1 cellular context compared by ENCODE assay signal in the genomic region with DNA sequence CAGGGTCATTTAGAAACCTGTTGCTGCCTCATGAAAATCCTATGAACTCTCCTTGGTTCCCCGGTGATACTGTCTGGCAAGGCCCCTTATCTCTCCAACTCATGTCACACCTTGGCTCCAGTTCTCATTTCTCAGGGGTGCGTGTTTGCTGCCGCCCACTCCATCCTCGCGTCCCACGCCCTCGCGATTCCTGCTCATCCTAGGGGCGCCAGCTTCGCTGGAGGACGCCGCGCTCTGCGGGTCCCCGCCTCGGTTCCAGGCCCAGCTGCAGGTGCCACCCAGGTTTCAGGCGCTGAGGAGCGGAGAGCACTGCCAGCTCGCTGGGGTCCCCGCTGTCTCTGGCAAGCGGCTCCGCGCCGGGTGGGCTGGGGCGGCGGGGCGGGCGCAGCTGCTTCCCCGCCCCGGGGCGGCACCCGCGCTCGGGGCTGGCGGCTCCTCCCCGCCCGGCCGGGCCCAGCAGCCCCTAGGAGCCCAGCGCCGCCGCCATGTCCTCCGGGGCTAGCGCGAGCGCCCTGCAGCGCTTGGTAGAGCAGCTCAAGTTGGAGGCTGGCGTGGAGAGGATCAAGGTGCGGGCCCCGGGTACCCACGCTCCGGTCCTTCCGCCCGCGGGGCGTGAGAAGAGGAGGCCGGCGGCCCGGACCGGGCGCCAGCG.
A peak's percentile ranks its signal among the peaks of the same experiment; 100 is the strongest.
TF ChIP-seq lines count a peak whose summit lies in the region.

A gene (plus strand): TSS at position 456 of the 652 bp plus-strand sequence. CDS start 30 bp downstream, at position 486.

TF ChIP-seq in HepG2, 621 proteins besides CTCF, POLR2A, EP300 and RAD21 (continued from another document and continues in another):
- TF ChIP-seq, protein P1, sequence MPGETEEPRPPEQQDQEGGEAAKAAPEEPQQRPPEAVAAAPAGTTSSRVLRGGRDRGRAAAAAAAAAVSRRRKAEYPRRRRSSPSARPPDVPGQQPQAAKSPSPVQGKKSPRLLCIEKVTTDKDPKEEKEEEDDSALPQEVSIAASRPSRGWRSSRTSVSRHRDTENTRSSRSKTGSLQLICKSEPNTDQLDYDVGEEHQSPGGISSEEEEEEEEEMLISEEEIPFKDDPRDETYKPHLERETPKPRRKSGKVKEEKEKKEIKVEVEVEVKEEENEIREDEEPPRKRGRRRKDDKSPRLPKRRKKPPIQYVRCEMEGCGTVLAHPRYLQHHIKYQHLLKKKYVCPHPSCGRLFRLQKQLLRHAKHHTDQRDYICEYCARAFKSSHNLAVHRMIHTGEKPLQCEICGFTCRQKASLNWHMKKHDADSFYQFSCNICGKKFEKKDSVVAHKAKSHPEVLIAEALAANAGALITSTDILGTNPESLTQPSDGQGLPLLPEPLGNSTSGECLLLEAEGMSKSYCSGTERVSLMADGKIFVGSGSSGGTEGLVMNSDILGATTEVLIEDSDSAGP (CRISPR knock-in tag; IDR thresholded peaks at IDR 0.05; ENCODE audit: borderline replicate concordance): no peak
- TF ChIP-seq GABPA (IDR thresholded peaks at IDR 0.05; ENCODE audit: low read depth, low read length) (no peak), GABPA (CRISPR knock-in tag; IDR thresholded peaks at IDR 0.05; ENCODE audit: low read depth) (no peak), ZNF703 (CRISPR knock-in tag; IDR thresholded peaks at IDR 0.05; ENCODE audit: borderline replicate concordance) (no peak), POLR2AphosphoS5 (IDR thresholded peaks at IDR 0.05; ENCODE audit: low read depth, low read length) (peak; percentile 57; the same call in 1 of the 2 replicates), MED1 (CRISPR knock-in tag; IDR thresholded peaks at IDR 0.05) (0 out of 2 replicates have a peak, but pooled peaks have one; percentile 29), ZNF547 (CRISPR knock-in tag; IDR thresholded peaks at IDR 0.05) (0 out of 2 replicates have a peak, but pooled peaks have one; percentile 35), ZFP36L1 (CRISPR knock-in tag; IDR thresholded peaks at IDR 0.05) (peak; percentile 49; the same call in 1 of the 2 replicates), ZNF234 (CRISPR knock-in tag; conservative IDR thresholded peaks at IDR 0.05) (no peak), PHF21A (CRISPR knock-in tag; IDR thresholded peaks at IDR 0.05) (no peak), ZNF879 (CRISPR knock-in tag; IDR thresholded peaks at IDR 0.05) (no peak), BCL6 (CRISPR knock-in tag; IDR thresholded peaks at IDR 0.05) (no peak), ZNF350 (CRISPR knock-in tag; IDR thresholded peaks at IDR 0.05; ENCODE audit: borderline replicate concordance, low read depth) (0 out of 2 replicates have a peak, but pooled peaks have one; percentile 23), ASH2L (IDR thresholded peaks at IDR 0.05; ENCODE audit: insufficient read length, low read depth, low read length) (peak; percentile 13), RNF2 (conservative IDR thresholded peaks at IDR 0.05; ENCODE audit: low read depth) (no peak)
- TF ChIP-seq, protein P2, sequence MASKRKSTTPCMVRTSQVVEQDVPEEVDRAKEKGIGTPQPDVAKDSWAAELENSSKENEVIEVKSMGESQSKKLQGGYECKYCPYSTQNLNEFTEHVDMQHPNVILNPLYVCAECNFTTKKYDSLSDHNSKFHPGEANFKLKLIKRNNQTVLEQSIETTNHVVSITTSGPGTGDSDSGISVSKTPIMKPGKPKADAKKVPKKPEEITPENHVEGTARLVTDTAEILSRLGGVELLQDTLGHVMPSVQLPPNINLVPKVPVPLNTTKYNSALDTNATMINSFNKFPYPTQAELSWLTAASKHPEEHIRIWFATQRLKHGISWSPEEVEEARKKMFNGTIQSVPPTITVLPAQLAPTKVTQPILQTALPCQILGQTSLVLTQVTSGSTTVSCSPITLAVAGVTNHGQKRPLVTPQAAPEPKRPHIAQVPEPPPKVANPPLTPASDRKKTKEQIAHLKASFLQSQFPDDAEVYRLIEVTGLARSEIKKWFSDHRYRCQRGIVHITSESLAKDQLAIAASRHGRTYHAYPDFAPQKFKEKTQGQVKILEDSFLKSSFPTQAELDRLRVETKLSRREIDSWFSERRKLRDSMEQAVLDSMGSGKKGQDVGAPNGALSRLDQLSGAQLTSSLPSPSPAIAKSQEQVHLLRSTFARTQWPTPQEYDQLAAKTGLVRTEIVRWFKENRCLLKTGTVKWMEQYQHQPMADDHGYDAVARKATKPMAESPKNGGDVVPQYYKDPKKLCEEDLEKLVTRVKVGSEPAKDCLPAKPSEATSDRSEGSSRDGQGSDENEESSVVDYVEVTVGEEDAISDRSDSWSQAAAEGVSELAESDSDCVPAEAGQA (IDR thresholded peaks at IDR 0.05; ENCODE audit: low read depth): no peak
- TF ChIP-seq, protein P2 (CRISPR knock-in tag; IDR thresholded peaks at IDR 0.05; ENCODE audit: borderline replicate concordance): no peak
- TF ChIP-seq, protein P3, sequence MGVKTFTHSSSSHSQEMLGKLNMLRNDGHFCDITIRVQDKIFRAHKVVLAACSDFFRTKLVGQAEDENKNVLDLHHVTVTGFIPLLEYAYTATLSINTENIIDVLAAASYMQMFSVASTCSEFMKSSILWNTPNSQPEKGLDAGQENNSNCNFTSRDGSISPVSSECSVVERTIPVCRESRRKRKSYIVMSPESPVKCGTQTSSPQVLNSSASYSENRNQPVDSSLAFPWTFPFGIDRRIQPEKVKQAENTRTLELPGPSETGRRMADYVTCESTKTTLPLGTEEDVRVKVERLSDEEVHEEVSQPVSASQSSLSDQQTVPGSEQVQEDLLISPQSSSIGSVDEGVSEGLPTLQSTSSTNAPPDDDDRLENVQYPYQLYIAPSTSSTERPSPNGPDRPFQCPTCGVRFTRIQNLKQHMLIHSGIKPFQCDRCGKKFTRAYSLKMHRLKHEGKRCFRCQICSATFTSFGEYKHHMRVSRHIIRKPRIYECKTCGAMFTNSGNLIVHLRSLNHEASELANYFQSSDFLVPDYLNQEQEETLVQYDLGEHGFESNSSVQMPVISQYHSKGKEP (CRISPR knock-in tag; IDR thresholded peaks at IDR 0.05): no peak
- TF ChIP-seq, protein P4, sequence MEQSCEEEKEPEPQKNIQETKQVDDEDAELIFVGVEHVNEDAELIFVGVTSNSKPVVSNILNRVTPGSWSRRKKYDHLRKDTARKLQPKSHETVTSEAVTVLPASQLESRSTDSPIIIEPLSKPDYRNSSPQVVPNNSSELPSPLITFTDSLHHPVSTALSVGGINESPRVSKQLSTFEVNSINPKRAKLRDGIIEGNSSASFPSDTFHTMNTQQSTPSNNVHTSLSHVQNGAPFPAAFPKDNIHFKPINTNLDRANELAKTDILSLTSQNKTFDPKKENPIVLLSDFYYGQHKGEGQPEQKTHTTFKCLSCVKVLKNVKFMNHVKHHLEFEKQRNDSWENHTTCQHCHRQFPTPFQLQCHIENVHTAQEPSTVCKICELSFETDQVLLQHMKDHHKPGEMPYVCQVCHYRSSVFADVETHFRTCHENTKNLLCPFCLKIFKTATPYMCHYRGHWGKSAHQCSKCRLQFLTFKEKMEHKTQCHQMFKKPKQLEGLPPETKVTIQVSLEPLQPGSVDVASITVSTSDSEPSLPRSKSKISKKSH (CRISPR knock-in tag; IDR thresholded peaks at IDR 0.05; ENCODE audit: borderline replicate concordance): no peak
- TF ChIP-seq, protein P5, sequence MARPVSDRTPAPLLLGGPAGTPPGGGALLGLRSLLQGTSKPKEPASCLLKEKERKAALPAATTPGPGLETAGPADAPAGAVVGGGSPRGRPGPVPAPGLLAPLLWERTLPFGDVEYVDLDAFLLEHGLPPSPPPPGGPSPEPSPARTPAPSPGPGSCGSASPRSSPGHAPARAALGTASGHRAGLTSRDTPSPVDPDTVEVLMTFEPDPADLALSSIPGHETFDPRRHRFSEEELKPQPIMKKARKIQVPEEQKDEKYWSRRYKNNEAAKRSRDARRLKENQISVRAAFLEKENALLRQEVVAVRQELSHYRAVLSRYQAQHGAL (CRISPR knock-in tag; IDR thresholded peaks at IDR 0.05; ENCODE audit: not compliant biosample characterization): no peak
- TF ChIP-seq, protein P6, sequence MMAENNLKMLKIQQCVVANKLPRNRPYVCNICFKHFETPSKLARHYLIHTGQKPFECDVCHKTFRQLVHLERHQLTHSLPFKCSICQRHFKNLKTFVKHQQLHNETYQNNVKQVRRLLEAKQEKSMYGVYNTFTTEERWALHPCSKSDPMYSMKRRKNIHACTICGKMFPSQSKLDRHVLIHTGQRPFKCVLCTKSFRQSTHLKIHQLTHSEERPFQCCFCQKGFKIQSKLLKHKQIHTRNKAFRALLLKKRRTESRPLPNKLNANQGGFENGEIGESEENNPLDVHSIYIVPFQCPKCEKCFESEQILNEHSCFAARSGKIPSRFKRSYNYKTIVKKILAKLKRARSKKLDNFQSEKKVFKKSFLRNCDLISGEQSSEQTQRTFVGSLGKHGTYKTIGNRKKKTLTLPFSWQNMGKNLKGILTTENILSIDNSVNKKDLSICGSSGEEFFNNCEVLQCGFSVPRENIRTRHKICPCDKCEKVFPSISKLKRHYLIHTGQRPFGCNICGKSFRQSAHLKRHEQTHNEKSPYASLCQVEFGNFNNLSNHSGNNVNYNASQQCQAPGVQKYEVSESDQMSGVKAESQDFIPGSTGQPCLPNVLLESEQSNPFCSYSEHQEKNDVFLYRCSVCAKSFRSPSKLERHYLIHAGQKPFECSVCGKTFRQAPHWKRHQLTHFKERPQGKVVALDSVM (CRISPR knock-in tag; IDR thresholded peaks at IDR 0.05): 0 out of 2 replicates have a peak, but pooled peaks have one; percentile 23
- TF ChIP-seq, protein P7, sequence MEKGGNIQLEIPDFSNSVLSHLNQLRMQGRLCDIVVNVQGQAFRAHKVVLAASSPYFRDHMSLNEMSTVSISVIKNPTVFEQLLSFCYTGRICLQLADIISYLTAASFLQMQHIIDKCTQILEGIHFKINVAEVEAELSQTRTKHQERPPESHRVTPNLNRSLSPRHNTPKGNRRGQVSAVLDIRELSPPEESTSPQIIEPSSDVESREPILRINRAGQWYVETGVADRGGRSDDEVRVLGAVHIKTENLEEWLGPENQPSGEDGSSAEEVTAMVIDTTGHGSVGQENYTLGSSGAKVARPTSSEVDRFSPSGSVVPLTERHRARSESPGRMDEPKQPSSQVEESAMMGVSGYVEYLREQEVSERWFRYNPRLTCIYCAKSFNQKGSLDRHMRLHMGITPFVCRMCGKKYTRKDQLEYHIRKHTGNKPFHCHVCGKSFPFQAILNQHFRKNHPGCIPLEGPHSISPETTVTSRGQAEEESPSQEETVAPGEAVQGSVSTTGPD (CRISPR knock-in tag; IDR thresholded peaks at IDR 0.05): no peak
- TF ChIP-seq, protein P8, sequence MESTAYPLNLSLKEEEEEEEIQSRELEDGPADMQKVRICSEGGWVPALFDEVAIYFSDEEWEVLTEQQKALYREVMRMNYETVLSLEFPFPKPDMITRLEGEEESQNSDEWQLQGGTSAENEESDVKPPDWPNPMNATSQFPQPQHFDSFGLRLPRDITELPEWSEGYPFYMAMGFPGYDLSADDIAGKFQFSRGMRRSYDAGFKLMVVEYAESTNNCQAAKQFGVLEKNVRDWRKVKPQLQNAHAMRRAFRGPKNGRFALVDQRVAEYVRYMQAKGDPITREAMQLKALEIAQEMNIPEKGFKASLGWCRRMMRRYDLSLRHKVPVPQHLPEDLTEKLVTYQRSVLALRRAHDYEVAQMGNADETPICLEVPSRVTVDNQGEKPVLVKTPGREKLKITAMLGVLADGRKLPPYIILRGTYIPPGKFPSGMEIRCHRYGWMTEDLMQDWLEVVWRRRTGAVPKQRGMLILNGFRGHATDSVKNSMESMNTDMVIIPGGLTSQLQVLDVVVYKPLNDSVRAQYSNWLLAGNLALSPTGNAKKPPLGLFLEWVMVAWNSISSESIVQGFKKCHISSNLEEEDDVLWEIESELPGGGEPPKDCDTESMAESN (CRISPR knock-in tag; conservative IDR thresholded peaks at IDR 0.05): 0 out of 2 replicates have a peak, but pooled peaks have one; percentile 50
- TF ChIP-seq, protein P9, sequence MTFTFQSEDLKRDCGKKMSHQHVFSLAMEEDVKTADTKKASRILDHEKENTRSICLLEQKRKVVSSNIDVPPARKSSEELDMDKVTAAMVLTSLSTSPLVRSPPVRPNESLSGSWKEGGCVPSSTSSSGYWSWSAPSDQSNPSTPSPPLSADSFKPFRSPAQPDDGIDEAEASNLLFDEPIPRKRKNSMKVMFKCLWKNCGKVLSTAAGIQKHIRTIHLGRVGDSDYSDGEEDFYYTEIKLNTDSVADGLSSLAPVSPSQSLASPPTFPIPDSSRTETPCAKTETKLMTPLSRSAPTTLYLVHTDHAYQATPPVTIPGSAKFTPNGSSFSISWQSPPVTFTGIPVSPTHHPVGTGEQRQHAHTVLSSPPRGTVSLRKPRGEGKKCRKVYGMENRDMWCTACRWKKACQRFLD (CRISPR knock-in tag; IDR thresholded peaks at IDR 0.05; ENCODE audit: borderline replicate concordance): peak; percentile 16; the same call in 1 of the 2 replicates
- TF ChIP-seq, protein P10, sequence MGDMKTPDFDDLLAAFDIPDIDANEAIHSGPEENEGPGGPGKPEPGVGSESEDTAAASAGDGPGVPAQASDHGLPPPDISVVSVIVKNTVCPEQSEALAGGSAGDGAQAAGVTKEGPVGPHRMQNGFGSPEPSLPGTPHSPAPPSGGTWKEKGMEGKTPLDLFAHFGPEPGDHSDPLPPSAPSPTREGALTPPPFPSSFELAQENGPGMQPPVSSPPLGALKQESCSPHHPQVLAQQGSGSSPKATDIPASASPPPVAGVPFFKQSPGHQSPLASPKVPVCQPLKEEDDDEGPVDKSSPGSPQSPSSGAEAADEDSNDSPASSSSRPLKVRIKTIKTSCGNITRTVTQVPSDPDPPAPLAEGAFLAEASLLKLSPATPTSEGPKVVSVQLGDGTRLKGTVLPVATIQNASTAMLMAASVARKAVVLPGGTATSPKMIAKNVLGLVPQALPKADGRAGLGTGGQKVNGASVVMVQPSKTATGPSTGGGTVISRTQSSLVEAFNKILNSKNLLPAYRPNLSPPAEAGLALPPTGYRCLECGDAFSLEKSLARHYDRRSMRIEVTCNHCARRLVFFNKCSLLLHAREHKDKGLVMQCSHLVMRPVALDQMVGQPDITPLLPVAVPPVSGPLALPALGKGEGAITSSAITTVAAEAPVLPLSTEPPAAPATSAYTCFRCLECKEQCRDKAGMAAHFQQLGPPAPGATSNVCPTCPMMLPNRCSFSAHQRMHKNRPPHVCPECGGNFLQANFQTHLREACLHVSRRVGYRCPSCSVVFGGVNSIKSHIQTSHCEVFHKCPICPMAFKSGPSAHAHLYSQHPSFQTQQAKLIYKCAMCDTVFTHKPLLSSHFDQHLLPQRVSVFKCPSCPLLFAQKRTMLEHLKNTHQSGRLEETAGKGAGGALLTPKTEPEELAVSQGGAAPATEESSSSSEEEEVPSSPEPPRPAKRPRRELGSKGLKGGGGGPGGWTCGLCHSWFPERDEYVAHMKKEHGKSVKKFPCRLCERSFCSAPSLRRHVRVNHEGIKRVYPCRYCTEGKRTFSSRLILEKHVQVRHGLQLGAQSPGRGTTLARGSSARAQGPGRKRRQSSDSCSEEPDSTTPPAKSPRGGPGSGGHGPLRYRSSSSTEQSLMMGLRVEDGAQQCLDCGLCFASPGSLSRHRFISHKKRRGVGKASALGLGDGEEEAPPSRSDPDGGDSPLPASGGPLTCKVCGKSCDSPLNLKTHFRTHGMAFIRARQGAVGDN (CRISPR knock-in tag; IDR thresholded peaks at IDR 0.05): peak; percentile 56
